8 cellular contexts compared by ENCODE assay signal in the genomic region with DNA sequence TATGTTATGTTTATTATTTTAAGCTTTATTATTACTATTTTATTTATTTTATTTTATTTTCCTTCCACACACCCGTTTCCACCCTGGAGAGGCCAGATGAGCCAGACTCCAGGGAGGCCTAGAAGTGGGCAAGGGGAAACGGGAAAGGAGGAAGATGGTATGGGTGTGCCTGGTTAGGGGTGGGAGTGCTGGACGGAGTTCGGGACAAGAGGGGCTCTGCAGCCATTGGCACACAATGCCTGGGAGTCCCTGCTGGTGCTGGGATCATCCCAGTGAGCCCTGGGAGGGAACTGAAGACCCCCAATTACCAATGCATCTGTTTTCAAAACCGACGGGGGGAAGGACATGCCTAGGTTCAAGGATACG. TPM values are rescaled to one million over a fixed set of nuclear protein-coding genes. Genes with fewer than 3 reads are reported as not detected.
DNase-seq lines count a peak whose midpoint lies in the region; ATAC-seq and TF ChIP-seq lines count a peak whose summit lies in the region.

No MANE protein-coding gene starts in this region.

- H3K27me3 ChIP-seq in GM06990 (replicated peaks; ENCODE audit: control insufficient read depth, insufficient read depth, low read length) (no peaks in the 10 kb centered on the region), Panc1 (ENCODE audit: control insufficient read depth, insufficient read depth, low read length) (no peaks in the 10 kb centered on the region), esophagus squamous epithelium (no peaks in the 10 kb centered on the region), psoas muscle (ENCODE audit: insufficient read depth in 3 of 3, low read length in 2 of 3) (peaks cover 0 to 30% (median 0%) of the 10 kb centered on the region in 3 donors)

- DNase-seq in GM06990 (ENCODE audit: extremely low read depth, insufficient read length) (no peak), Panc1 (ENCODE audit: low read depth, low spot score) (no peak), esophagus squamous epithelium (lab: John Stamatoyannopoulos, UW) (no peak), psoas muscle (no peak), SW 1271 (lab: John Stamatoyannopoulos, UW) (no peak), HPDE6-E6E7 (ENCODE audit: extremely low spot score) (no peak), DMS79 treated with DMSO at 0.1 percent for 48 hours (lab: John Stamatoyannopoulos, UW) (no peak)

- H3K4me1 ChIP-seq in Panc1 (ENCODE audit: control insufficient read depth, insufficient read depth, low read length) (no peaks in the 10 kb centered on the region), esophagus squamous epithelium (peaks cover 0 to 43% (median 19%) of the 10 kb centered on the region in 3 donors), psoas muscle (no peaks in the 10 kb centered on the region)

- 43 to 60% methylated on average over 1 to 5 of the region's 7 CpGs for WGBS in esophagus squamous epithelium, 2 donors
- 57 to 69% (median 61%) methylated on average over 6 to 7 of the region's 7 CpGs for WGBS in psoas muscle, 3 donors

- POLR2A ChIA-PET in Panc1 (lab: Charles Lee): no interaction called here

- H3K27ac ChIP-seq in Panc1 (ENCODE audit: low read length): no peak overlapping the region
- peak overlapping the region; percentile 79 to 86 (median 80) for H3K27ac ChIP-seq in esophagus squamous epithelium
- H3K27ac ChIP-seq in psoas muscle: peak overlapping the region; percentile 43

- H3K36me3 ChIP-seq in GM06990 (ENCODE audit: control insufficient read depth, insufficient read depth, low read length): peaks cover 23% of the 10 kb centered on the region
- no peaks in the 10 kb centered on the region for H3K36me3 ChIP-seq in Panc1 (ENCODE audit: control insufficient read depth, insufficient read depth, low read length)
- peaks cover 0 to 30% (median 0%) of the 10 kb centered on the region in 3 donors for H3K36me3 ChIP-seq in esophagus squamous epithelium
- peaks cover 0 to 4% of the 10 kb centered on the region in 2 donors for H3K36me3 ChIP-seq in psoas muscle (ENCODE audit: insufficient read depth in 1 of 2, low read depth in 1 of 2)

- BruUV-seq in Panc1 (replicated peaks; lab: Mats Ljungman, UMichigan): no TSS peak

- ATAC-seq in Panc1 (no peak), psoas muscle (peak in 1 of 4 donors; percentile 13), GM18517 (IDR thresholded peaks at IDR 0.05; ENCODE audit: unreplicated experiment) (no peak)

- H3K4me3 ChIP-seq in GM06990 (replicated peaks; ENCODE audit: low read depth, low read length): peak overlapping the region; percentile 97
- H3K4me3 ChIP-seq in Panc1 (ENCODE audit: low read depth in 2 of 2, low read length in 2 of 2): peak overlapping the region; percentile 48 to 58
- peak overlapping the region; percentile 45 to 95 (median 75) for H3K4me3 ChIP-seq in esophagus squamous epithelium
- peak overlapping the region; percentile 71 for H3K4me3 ChIP-seq in psoas muscle

- CTCF ChIA-PET in Panc1 (lab: Charles Lee): no interaction called here

- no peak for TF ChIP-seq POLR2A in esophagus squamous epithelium (IDR thresholded peaks at IDR 0.05)

- intact Hi-C loops in Panc1 (cut with micrococcal nuclease; ENCODE audit: unreplicated experiment): no loop called here
- intact Hi-C loops in esophagus squamous epithelium (cut with DNase I): no loop called here
- intact Hi-C loops in psoas muscle (cut with DNase I): no loop called here

- H3K9me3 ChIP-seq in Panc1 (ENCODE audit: control insufficient read depth, insufficient read depth, low read depth, low read length) (no peaks in the 10 kb centered on the region), esophagus squamous epithelium (no peaks in the 10 kb centered on the region), psoas muscle (no peaks in the 10 kb centered on the region)

- in situ Hi-C loops in Panc1 (cut with HindIII; ENCODE audit: low pct_unique_long_range_greater_than_20kb, low sequenced_read_pairs): no loop called here

- no peak for TF ChIP-seq CTCF in GM06990 (IDR thresholded peaks at IDR 0.05; ENCODE audit: insufficient read depth, low read length, poor library complexity, severe bottlenecking)
- TF ChIP-seq CTCF in Panc1 (IDR thresholded peaks at IDR 0.05): no peak
- TF ChIP-seq CTCF in esophagus squamous epithelium (IDR thresholded peaks at IDR 0.05): no peak
- no peak for TF ChIP-seq CTCF in psoas muscle (IDR thresholded peaks at IDR 0.05)

RNA-seq across cellular contexts. Expression of a gene that starts 0.5 kb away (rescaled TPM):
- 7.8 TPM for total RNA-seq in Panc1 (2021; ENCODE audit: unreplicated experiment)
- 4.7 TPM for polyA plus RNA-seq in Panc1 (2012; ENCODE audit: insufficient read length)
- total RNA-seq in esophagus squamous epithelium: 10 to 100 TPM; 29.7 to 90.2 (median 40.9) TPM
- total RNA-seq in psoas muscle: 10 to 100 TPM in 1 of 4 donors, 1 to 10 TPM in 3; 3.8 to 14.9 (median 6.2) TPM
- 1 to 10 TPM; 2.2 to 3.7 (median 3.5) TPM for polyA plus RNA-seq in psoas muscle
